In the genomic region with DNA sequence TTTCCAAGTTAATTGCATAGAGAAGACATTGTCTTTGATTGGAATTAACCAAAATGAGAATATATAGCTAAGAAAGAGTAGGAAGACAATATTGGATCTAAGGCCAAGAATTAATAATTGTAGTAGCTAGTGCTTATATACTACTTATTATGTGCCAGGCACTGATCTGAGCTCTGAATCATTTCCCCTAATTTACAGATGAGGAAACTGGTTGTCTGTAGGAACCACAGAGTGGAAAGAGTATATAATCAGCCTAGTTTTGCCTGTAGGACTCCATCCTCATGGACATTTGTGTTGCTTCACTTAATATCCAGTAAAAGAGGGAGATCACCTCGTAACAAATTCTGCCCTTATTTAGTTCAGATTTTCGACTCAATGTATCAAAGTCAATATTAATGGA, we compare ENCODE assay signal across 24 cellular contexts.
A peak's percentile ranks its signal among the peaks of the same experiment; 100 is the strongest.
DNase-seq lines count a peak whose midpoint lies in the region; ATAC-seq, FAIRE-seq and TF ChIP-seq lines count a peak whose summit lies in the region.
"Had no signal": no experiment of that assay in that cellular context is flagged by ENCODE, and none has a peak within 500 bp of the region (broad histone marks: within the 10 kb centered on the region; RNA-seq: fewer than 3 reads in every experiment).

No MANE protein-coding gene starts in this region.

- H4K20me1 ChIP-seq in PC-3 (ENCODE audit: low read length) (no peaks in the 10 kb centered on the region), endothelial cell of umbilical vein (replicated peaks; ENCODE audit: control insufficient read depth, extremely low read depth, insufficient read depth, low read length) (no peaks in the 10 kb centered on the region)

- TF ChIP-seq CTCF in PC-3 (conservative IDR thresholded peaks at IDR 0.05; ENCODE audit: low read depth, low read length), result no peak
- no peak for TF ChIP-seq CTCF in endothelial cell of umbilical vein (IDR thresholded peaks at IDR 0.05; ENCODE audit: extremely low read depth in 1 of 2, insufficient read depth in 1 of 2, low read depth in 1 of 2, low read length in 2 of 2)
- TF ChIP-seq CTCF in Peyer's patch (IDR thresholded peaks at IDR 0.05), result no peak

- no peaks in the 10 kb centered on the region for H3K9me3 ChIP-seq in PC-3 (ENCODE audit: low read length)
- H3K9me3 ChIP-seq in endothelial cell of umbilical vein (replicated peaks; ENCODE audit: control insufficient read depth, insufficient read depth, low read length), result no peaks in the 10 kb centered on the region
- H3K9me3 ChIP-seq in Peyer's patch, result no peaks in the 10 kb centered on the region
- H3K9me3 ChIP-seq: esophagus muscularis mucosa, gastrocnemius medialis, lower lobe of right lung, testis had no signal

- no peaks in the 10 kb centered on the region for H3K79me2 ChIP-seq in ACC112 (ENCODE audit: control insufficient read depth, insufficient read depth, low read length, unreplicated experiment)
- H3K79me2 ChIP-seq in PC-3 (ENCODE audit: low read length), result peaks cover 4% of the 10 kb centered on the region; the same call in 1 of the 2 replicates
- H3K79me2 ChIP-seq in endothelial cell of umbilical vein (ENCODE audit: control insufficient read depth, insufficient read depth, low read length), result no peaks in the 10 kb centered on the region

- ATAC-seq in PC-3 (no peak), GM19455 (IDR thresholded peaks at IDR 0.05; ENCODE audit: unreplicated experiment) (no peak)
- ATAC-seq: gastrocnemius medialis, lower lobe of right lung had no signal

- H3K4me3 ChIP-seq in ACC112 (ENCODE audit: low read depth, low read length) (no peak overlapping the region), PC-3 (ENCODE audit: low read length) (no peak overlapping the region), endothelial cell of umbilical vein (replicated peaks in 1 of 3; ENCODE audit: insufficient read depth in 1 of 3, low read depth in 1 of 3, low read length in 3 of 3) (no peak overlapping the region), Peyer's patch (no peak overlapping the region)
- H3K4me3 ChIP-seq: esophagus muscularis mucosa, gastrocnemius medialis, lower lobe of right lung, testis had no signal

- peaks cover 19% of the 10 kb centered on the region for H3F3A ChIP-seq in PC-3 (ENCODE audit: low read length, unreplicated experiment)

- no peaks in the 10 kb centered on the region for H3K9me2 ChIP-seq in PC-3 (replicated peaks; ENCODE audit: low read length)

- dilution Hi-C loops in endothelial cell of umbilical vein (cut with MboI; ENCODE audit: extremely low pct_ligation_motif_present, low sequenced_read_pairs), result no loop called here

- H3K4me3 Mint-ChIP-seq in T-helper 1 cell treated with Interleukin-12 subunit alpha and Interleukin-12 subunit beta and Interleukin-4 antibody, amounts not matched to agents 30 μg/mL and 1 μg/mL, for 36 hours, result no peak overlapping the region
- H3K4me3 Mint-ChIP-seq: central memory CD8-positive, alpha-beta T cell had no signal

- H3K4me1 ChIP-seq in ACC112 (ENCODE audit: control insufficient read depth, insufficient read depth, low read length, unreplicated experiment) (peaks cover 45% of the 10 kb centered on the region), PC-3 (ENCODE audit: insufficient read depth, low read length) (peaks cover 65% of the 10 kb centered on the region), endothelial cell of umbilical vein (ENCODE audit: control insufficient read depth, extremely low read depth, insufficient read depth, low read length) (peaks cover 12% of the 10 kb centered on the region), Peyer's patch (no peaks in the 10 kb centered on the region)
- H3K4me1 ChIP-seq: lower lobe of right lung, testis had no signal

- FAIRE-seq in endothelial cell of umbilical vein (lab: Jason Lieb, UNC), result peak; percentile 76
- FAIRE-seq: A204.1, G401.6 had no signal

- intact Hi-C loops in PC-3 (cut with micrococcal nuclease), result loop anchor here (10.0 kb wide), 1 partner anchor 555 kb away; no protein-coding TSS in a partner anchor
- intact Hi-C loops in endothelial cell of umbilical vein (cut with micrococcal nuclease), result no loop called here

- no peaks in the 10 kb centered on the region for H3K27me3 Mint-ChIP-seq in T-helper 1 cell treated with Interleukin-12 subunit alpha and Interleukin-12 subunit beta and Interleukin-4 antibody, amounts not matched to agents 30 μg/mL and 1 μg/mL, for 36 hours (ENCODE audit: low read depth)
- H3K27me3 Mint-ChIP-seq: central memory CD8-positive, alpha-beta T cell had no signal

- CTCF ChIA-PET in PC-3 (lab: Charles Lee) (interaction anchor here (0.6 kb wide), 1 partner anchor 16 kb away, joined by 3 read pairs; no protein-coding TSS in a partner anchor), endothelial cell of umbilical vein (lab: Charles Lee) (interaction anchor here (0.6 to 2.3 kb wide), 10 partner anchors 9 to 1211 kb away, joined by 3 to 13 read pairs (median 4); no protein-coding TSS in a partner anchor)

- H3K36me3 ChIP-seq in ACC112 (ENCODE audit: insufficient read depth, low read length), result no peaks in the 10 kb centered on the region
- H3K36me3 ChIP-seq in PC-3 (ENCODE audit: low read depth, low read length), result no peaks in the 10 kb centered on the region
- H3K36me3 ChIP-seq in endothelial cell of umbilical vein (ENCODE audit: control insufficient read depth in 2 of 2, extremely low read depth in 1 of 2, insufficient read depth in 2 of 2, low read length in 2 of 2), result no peaks in the 10 kb centered on the region
- no peaks in the 10 kb centered on the region for H3K36me3 ChIP-seq in Peyer's patch
- H3K36me3 ChIP-seq: esophagus muscularis mucosa, gastrocnemius medialis, lower lobe of right lung had no signal

- H3K9ac ChIP-seq in PC-3 (ENCODE audit: low read length) (no peak overlapping the region; the same call in 1 of the 2 replicates), endothelial cell of umbilical vein (replicated peaks; ENCODE audit: extremely low read depth, insufficient read depth, low read length) (no peak overlapping the region)

- H3K4me1 Mint-ChIP-seq in T-helper 1 cell treated with Interleukin-12 subunit alpha and Interleukin-12 subunit beta and Interleukin-4 antibody, amounts not matched to agents 30 μg/mL and 1 μg/mL, for 36 hours (ENCODE audit: low read depth), result peaks cover 61% of the 10 kb centered on the region

- DNase-seq in T-helper 1 cell (no peak), PC-3 (peak; percentile 67), endothelial cell of umbilical vein (ENCODE audit: low read depth, low spot score) (peak; percentile 56), AG08395 (ENCODE audit: low spot score) (no peak), Peyer's patch (no peak)
- DNase-seq: activated effector memory CD4-positive, alpha-beta T cell treated with Interleukin-2 at 50 U/mL for 16 hours; anterior cingulate cortex; C1 segment of cervical spinal cord; DMS 273 treated with DMSO at 0.1 percent for 48 hours; effector CD4-positive, alpha-beta T cell; gastrocnemius medialis; islet precursor cell; lower lobe of right lung; NCI-H1417; NCI-H446 treated with DMSO at 0.1 percent for 48 hours; retina; testis had no signal

- peak overlapping the region; percentile 89 for H3K27ac ChIP-seq in ACC112 (ENCODE audit: low read depth, low read length)
- peak overlapping the region; percentile 86 for H3K27ac ChIP-seq in PC-3 (ENCODE audit: low read length)
- no peak overlapping the region for H3K27ac ChIP-seq in endothelial cell of umbilical vein (ENCODE audit: insufficient read depth, low read depth, low read length)
- H3K27ac ChIP-seq in Peyer's patch, result no peak overlapping the region
- H3K27ac ChIP-seq: esophagus muscularis mucosa, gastrocnemius medialis, lower lobe of right lung, testis had no signal

- H2AFZ ChIP-seq in ACC112 (ENCODE audit: low read length, unreplicated experiment) (no peak overlapping the region), PC-3 (ENCODE audit: low read length) (no peak overlapping the region), endothelial cell of umbilical vein (ENCODE audit: low read depth, low read length) (no peak overlapping the region)

- TF ChIP-seq POLR2A in endothelial cell of umbilical vein (IDR thresholded peaks at IDR 0.05; ENCODE audit: low read depth, low read length) (no peak), Peyer's patch (IDR thresholded peaks at IDR 0.05) (no peak)

- peak overlapping the region; percentile 65 for H3K4me2 ChIP-seq in PC-3 (ENCODE audit: low read length)
- no peak overlapping the region for H3K4me2 ChIP-seq in endothelial cell of umbilical vein (ENCODE audit: insufficient read depth, low read length)

- BruUV-seq in PC-3 (replicated peaks; lab: Mats Ljungman, UMichigan) (no TSS peak), endothelial cell of umbilical vein (replicated peaks; lab: Mats Ljungman, UMichigan) (no TSS peak)

- POLR2A ChIA-PET in PC-3 (lab: Charles Lee; ENCODE audit: unreplicated experiment) (no interaction called here), endothelial cell of umbilical vein (lab: Charles Lee) (no interaction called here)

- H3K36me3 Mint-ChIP-seq in T-helper 1 cell treated with Interleukin-12 subunit alpha and Interleukin-12 subunit beta and Interleukin-4 antibody, amounts not matched to agents 30 μg/mL and 1 μg/mL, for 36 hours (ENCODE audit: low read depth), result peaks cover 42% of the 10 kb centered on the region

- no peaks in the 10 kb centered on the region for H3K9me1 ChIP-seq in endothelial cell of umbilical vein (replicated peaks; ENCODE audit: control insufficient read depth, extremely low read depth, insufficient read depth, low read length)

- H3K27me3 ChIP-seq in ACC112 (ENCODE audit: insufficient read depth, low read length), result no peaks in the 10 kb centered on the region
- no peaks in the 10 kb centered on the region for H3K27me3 ChIP-seq in PC-3 (ENCODE audit: low read length)
- H3K27me3 ChIP-seq in endothelial cell of umbilical vein (ENCODE audit: control insufficient read depth in 2 of 2, insufficient read depth in 2 of 2, low read length in 2 of 2), result no peaks in the 10 kb centered on the region
- H3K27me3 ChIP-seq in Peyer's patch, result no peaks in the 10 kb centered on the region
- H3K27me3 ChIP-seq: esophagus muscularis mucosa, gastrocnemius medialis, testis had no signal

- peak overlapping the region; percentile 53 for H3K27ac Mint-ChIP-seq in T-helper 1 cell treated with Interleukin-12 subunit alpha and Interleukin-12 subunit beta and Interleukin-4 antibody, amounts not matched to agents 30 μg/mL and 1 μg/mL, for 36 hours

- no peaks in the 10 kb centered on the region for H3K9me3 Mint-ChIP-seq in T-helper 1 cell treated with Interleukin-12 subunit alpha and Interleukin-12 subunit beta and Interleukin-4 antibody, amounts not matched to agents 30 μg/mL and 1 μg/mL, for 36 hours
- H3K9me3 Mint-ChIP-seq: central memory CD8-positive, alpha-beta T cell had no signal

TF ChIP-seq in endothelial cell of umbilical vein, 7 proteins besides CTCF, POLR2A, EP300 and RAD21:
- peak; percentile 34 for TF ChIP-seq FOS (IDR thresholded peaks at IDR 0.05; ENCODE audit: borderline replicate concordance, insufficient read depth, low read length)
- no peak for TF ChIP-seq GATA2 (IDR thresholded peaks at IDR 0.05; ENCODE audit: insufficient read depth, insufficient read length, low read depth, low read length)

Comparison
In these comparisons a context has a peak if more than half of its experiments do, and no peak if none do; other contexts are left out.
1. DNase-seq: peak in PC-3 (single experiment) and endothelial cell of umbilical vein (single experiment); none in T-helper 1 cell (0 of 5), AG08395 (single experiment) and Peyer's patch (0 of 3).
2. H3K27ac ChIP-seq: peak in ACC112 (single experiment) and PC-3 (single experiment); none in endothelial cell of umbilical vein (single experiment) and Peyer's patch (0 of 4).